ENCODE assay signal across 2 cellular contexts in genomic region chr13:51080478-51081065, GRCh38.
TF ChIP-seq lines count a peak whose summit lies in the region.
"Not testable (repeated sequence)": the region's sequence is repeated elsewhere in the genome, so short reads cannot be mapped to it uniquely, and the experiment has no call there.

No MANE protein-coding gene starts in this region.

TF ChIP-seq in HCT116, 20 proteins besides CTCF, POLR2A, EP300 and RAD21:
- TF ChIP-seq EGR1 (IDR thresholded peaks at IDR 0.05; ENCODE audit: low read depth) (0 out of 2 replicates have a peak, but pooled peaks have one; percentile 25), YY1 (IDR thresholded peaks at IDR 0.05; ENCODE audit: extremely low read depth, insufficient replicate concordance, low read depth, low read length) (peak; percentile 21)

TF ChIP-seq in K562, 482 proteins besides CTCF, POLR2A, EP300 and RAD21:
- TF ChIP-seq ATF3 (IDR thresholded peaks at IDR 0.05) (peak; percentile 4; the same call in 1 of the 2 replicates), POLR2B (IDR thresholded peaks at IDR 0.05; ENCODE audit: low read depth, partially characterized antibody) (peak; percentile 19), ATF1 (tag; IDR thresholded peaks at IDR 0.05) (peak; percentile 34), EHMT2 (IDR thresholded peaks at IDR 0.05) (0 out of 2 replicates have a peak, but pooled peaks have one; percentile 10), NR2C2 (tag; IDR thresholded peaks at IDR 0.05) (peak; percentile 22; the same call in 1 of the 2 replicates), SOX6 (IDR thresholded peaks at IDR 0.05) (0 out of 2 replicates have a peak, but pooled peaks have one; percentile 11), EP400 (IDR thresholded peaks at IDR 0.05) (peak; percentile 40; the same call in 1 of the 2 replicates), EGR1 (conservative IDR thresholded peaks at IDR 0.05) (peak; percentile 31; the same call in 1 of the 2 replicates), L3MBTL2 (IDR thresholded peaks at IDR 0.05) (peak; percentile 22; the same call in 1 of the 2 replicates), TAF7 (tag; IDR thresholded peaks at IDR 0.05) (peak; percentile 63; the same call in 1 of the 2 replicates), SUPT5H (IDR thresholded peaks at IDR 0.05) (0 out of 2 replicates have a peak, but pooled peaks have one; percentile 21), NFRKB (IDR thresholded peaks at IDR 0.05; ENCODE audit: low read depth) (peak; percentile 76; the same call in 1 of the 2 replicates), HDAC1 (IDR thresholded peaks at IDR 0.05) (0 out of 4 replicates have a peak, but pooled peaks of 1 of the 2 experiments have one; percentile 24)
- TF ChIP-seq ATF3 (CRISPR knock-in tag; conservative IDR thresholded peaks at IDR 0.05); ATF1 (CRISPR knock-in tag; IDR thresholded peaks at IDR 0.05); NR2C2 (CRISPR knock-in tag; IDR thresholded peaks at IDR 0.05): not testable (repeated sequence)
- TF ChIP-seq, protein P1, sequence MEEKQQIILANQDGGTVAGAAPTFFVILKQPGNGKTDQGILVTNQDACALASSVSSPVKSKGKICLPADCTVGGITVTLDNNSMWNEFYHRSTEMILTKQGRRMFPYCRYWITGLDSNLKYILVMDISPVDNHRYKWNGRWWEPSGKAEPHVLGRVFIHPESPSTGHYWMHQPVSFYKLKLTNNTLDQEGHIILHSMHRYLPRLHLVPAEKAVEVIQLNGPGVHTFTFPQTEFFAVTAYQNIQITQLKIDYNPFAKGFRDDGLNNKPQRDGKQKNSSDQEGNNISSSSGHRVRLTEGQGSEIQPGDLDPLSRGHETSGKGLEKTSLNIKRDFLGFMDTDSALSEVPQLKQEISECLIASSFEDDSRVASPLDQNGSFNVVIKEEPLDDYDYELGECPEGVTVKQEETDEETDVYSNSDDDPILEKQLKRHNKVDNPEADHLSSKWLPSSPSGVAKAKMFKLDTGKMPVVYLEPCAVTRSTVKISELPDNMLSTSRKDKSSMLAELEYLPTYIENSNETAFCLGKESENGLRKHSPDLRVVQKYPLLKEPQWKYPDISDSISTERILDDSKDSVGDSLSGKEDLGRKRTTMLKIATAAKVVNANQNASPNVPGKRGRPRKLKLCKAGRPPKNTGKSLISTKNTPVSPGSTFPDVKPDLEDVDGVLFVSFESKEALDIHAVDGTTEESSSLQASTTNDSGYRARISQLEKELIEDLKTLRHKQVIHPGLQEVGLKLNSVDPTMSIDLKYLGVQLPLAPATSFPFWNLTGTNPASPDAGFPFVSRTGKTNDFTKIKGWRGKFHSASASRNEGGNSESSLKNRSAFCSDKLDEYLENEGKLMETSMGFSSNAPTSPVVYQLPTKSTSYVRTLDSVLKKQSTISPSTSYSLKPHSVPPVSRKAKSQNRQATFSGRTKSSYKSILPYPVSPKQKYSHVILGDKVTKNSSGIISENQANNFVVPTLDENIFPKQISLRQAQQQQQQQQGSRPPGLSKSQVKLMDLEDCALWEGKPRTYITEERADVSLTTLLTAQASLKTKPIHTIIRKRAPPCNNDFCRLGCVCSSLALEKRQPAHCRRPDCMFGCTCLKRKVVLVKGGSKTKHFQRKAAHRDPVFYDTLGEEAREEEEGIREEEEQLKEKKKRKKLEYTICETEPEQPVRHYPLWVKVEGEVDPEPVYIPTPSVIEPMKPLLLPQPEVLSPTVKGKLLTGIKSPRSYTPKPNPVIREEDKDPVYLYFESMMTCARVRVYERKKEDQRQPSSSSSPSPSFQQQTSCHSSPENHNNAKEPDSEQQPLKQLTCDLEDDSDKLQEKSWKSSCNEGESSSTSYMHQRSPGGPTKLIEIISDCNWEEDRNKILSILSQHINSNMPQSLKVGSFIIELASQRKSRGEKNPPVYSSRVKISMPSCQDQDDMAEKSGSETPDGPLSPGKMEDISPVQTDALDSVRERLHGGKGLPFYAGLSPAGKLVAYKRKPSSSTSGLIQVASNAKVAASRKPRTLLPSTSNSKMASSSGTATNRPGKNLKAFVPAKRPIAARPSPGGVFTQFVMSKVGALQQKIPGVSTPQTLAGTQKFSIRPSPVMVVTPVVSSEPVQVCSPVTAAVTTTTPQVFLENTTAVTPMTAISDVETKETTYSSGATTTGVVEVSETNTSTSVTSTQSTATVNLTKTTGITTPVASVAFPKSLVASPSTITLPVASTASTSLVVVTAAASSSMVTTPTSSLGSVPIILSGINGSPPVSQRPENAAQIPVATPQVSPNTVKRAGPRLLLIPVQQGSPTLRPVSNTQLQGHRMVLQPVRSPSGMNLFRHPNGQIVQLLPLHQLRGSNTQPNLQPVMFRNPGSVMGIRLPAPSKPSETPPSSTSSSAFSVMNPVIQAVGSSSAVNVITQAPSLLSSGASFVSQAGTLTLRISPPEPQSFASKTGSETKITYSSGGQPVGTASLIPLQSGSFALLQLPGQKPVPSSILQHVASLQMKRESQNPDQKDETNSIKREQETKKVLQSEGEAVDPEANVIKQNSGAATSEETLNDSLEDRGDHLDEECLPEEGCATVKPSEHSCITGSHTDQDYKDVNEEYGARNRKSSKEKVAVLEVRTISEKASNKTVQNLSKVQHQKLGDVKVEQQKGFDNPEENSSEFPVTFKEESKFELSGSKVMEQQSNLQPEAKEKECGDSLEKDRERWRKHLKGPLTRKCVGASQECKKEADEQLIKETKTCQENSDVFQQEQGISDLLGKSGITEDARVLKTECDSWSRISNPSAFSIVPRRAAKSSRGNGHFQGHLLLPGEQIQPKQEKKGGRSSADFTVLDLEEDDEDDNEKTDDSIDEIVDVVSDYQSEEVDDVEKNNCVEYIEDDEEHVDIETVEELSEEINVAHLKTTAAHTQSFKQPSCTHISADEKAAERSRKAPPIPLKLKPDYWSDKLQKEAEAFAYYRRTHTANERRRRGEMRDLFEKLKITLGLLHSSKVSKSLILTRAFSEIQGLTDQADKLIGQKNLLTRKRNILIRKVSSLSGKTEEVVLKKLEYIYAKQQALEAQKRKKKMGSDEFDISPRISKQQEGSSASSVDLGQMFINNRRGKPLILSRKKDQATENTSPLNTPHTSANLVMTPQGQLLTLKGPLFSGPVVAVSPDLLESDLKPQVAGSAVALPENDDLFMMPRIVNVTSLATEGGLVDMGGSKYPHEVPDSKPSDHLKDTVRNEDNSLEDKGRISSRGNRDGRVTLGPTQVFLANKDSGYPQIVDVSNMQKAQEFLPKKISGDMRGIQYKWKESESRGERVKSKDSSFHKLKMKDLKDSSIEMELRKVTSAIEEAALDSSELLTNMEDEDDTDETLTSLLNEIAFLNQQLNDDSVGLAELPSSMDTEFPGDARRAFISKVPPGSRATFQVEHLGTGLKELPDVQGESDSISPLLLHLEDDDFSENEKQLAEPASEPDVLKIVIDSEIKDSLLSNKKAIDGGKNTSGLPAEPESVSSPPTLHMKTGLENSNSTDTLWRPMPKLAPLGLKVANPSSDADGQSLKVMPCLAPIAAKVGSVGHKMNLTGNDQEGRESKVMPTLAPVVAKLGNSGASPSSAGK (IDR thresholded peaks at IDR 0.05): peak; percentile 24; the same call in 1 of the 2 replicates
